31 cellular contexts compared by ENCODE assay signal in the genomic region with DNA sequence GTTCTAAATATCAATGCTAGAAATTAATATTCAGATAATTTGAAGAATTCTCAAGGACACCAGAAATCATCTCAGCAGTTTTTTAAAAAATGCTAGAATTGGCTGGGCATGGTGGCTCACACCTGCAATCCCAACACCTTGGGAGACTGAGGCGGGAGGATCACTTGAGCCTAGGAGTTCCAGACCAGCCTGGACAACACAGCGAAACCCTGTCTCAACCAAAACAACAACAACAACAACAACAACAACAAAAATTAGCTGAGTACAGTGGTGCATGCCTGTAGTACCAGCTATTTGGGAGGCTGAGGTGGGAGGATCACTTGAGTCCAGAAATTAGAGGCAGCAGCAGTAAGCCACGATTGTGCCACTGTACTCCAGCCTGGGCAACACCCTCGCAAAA. TPM values are rescaled to one million over a fixed set of nuclear protein-coding genes. Genes with fewer than 3 reads are reported as not detected.
"Had no signal": no experiment of that assay in that cellular context is flagged by ENCODE, and none has a peak within 500 bp of the region (broad histone marks: within the 10 kb centered on the region; RNA-seq: fewer than 3 reads in every experiment).

No MANE protein-coding gene starts in this region.

- H3K36me3 ChIP-seq: thyroid gland, transverse colon, uterus, vagina had no signal

- H3K4me3 ChIP-seq: stomach, suprapubic skin, testis, thoracic aorta, thyroid gland, tibial artery, tibial nerve, transverse colon, upper lobe of left lung, upper lobe of right lung, uterus, vagina had no signal

- H3K4me3 Mint-ChIP-seq: stimulated activated effector memory CD8-positive, alpha-beta T cell treated with anti-CD3 and anti-CD28 coated beads, Interleukin-12 subunit alpha, Interleukin-12 subunit beta, amount 100 ng/mL, for 72 hours; stimulated activated memory B cell treated with anti-CD40 and anti-IgM and Interleukin-4, amounts not matched to agents 10 μg/mL and 1 μg/mL and 100 μg/mL, for 72 hours; stimulated activated naive B cell treated with anti-CD40 and anti-IgM and Interleukin-4, amounts not matched to agents 10 μg/mL and 1 μg/mL and 100 μg/mL, for 72 hours; stimulated activated naive CD8-positive, alpha-beta T cell treated with anti-CD3 and anti-CD28 coated beads, Interleukin-15, amount 100 ng/mL, for 72 hours; stimulated activated naive CD8-positive, alpha-beta T cell treated with anti-CD3 and anti-CD28 coated beads, Interleukin-15, Interleukin-2, amounts not matched to agents 100 ng/mL and 50 ng/mL, for 24 hours; type B pancreatic cell had no signal

- H3K27me3 Mint-ChIP-seq: stimulated activated memory B cell treated with anti-CD40 and anti-IgM and Interleukin-4, amounts not matched to agents 10 μg/mL and 1 μg/mL and 100 μg/mL, for 72 hours; stimulated activated naive B cell treated with anti-CD40 and anti-IgM and Interleukin-4, amounts not matched to agents 10 μg/mL and 1 μg/mL and 100 μg/mL, for 72 hours; stimulated activated naive CD8-positive, alpha-beta T cell treated with anti-CD3 and anti-CD28 coated beads, Interleukin-15, amount 100 ng/mL, for 72 hours; stimulated activated naive CD8-positive, alpha-beta T cell treated with anti-CD3 and anti-CD28 coated beads, Interleukin-15, Interleukin-2, amounts not matched to agents 100 ng/mL and 50 ng/mL, for 24 hours; type B pancreatic cell had no signal

- H3K9me3 Mint-ChIP-seq: stimulated activated effector memory CD8-positive, alpha-beta T cell treated with anti-CD3 and anti-CD28 coated beads, Interleukin-12 subunit alpha, Interleukin-12 subunit beta, amount 100 ng/mL, for 72 hours; stimulated activated memory B cell treated with anti-CD40 and anti-IgM and Interleukin-4, amounts not matched to agents 10 μg/mL and 1 μg/mL and 100 μg/mL, for 72 hours; stimulated activated naive B cell treated with anti-CD40 and anti-IgM and Interleukin-4, amounts not matched to agents 10 μg/mL and 1 μg/mL and 100 μg/mL, for 72 hours; stimulated activated naive CD8-positive, alpha-beta T cell treated with anti-CD3 and anti-CD28 coated beads, Interleukin-15, amount 100 ng/mL, for 72 hours; stimulated activated naive CD8-positive, alpha-beta T cell treated with anti-CD3 and anti-CD28 coated beads, Interleukin-15, Interleukin-2, amounts not matched to agents 100 ng/mL and 50 ng/mL, for 24 hours; type B pancreatic cell had no signal

- H3K27me3 ChIP-seq: stomach, suprapubic skin, testis, thyroid gland, tibial artery, tibial nerve, transverse colon, upper lobe of left lung, upper lobe of right lung, uterus, vagina had no signal

- H3K9me3 ChIP-seq: stomach, suprapubic skin, testis, thoracic aorta, thyroid gland, tibial artery, tibial nerve, transverse colon, upper lobe of left lung, upper lobe of right lung, uterus, vagina had no signal

- H3K27ac Mint-ChIP-seq: stimulated activated effector memory CD8-positive, alpha-beta T cell treated with anti-CD3 and anti-CD28 coated beads, Interleukin-12 subunit alpha, Interleukin-12 subunit beta, amount 100 ng/mL, for 72 hours; stimulated activated memory B cell treated with anti-CD40 and anti-IgM and Interleukin-4, amounts not matched to agents 10 μg/mL and 1 μg/mL and 100 μg/mL, for 72 hours; stimulated activated naive B cell treated with anti-CD40 and anti-IgM and Interleukin-4, amounts not matched to agents 10 μg/mL and 1 μg/mL and 100 μg/mL, for 72 hours; stimulated activated naive CD8-positive, alpha-beta T cell treated with anti-CD3 and anti-CD28 coated beads, Interleukin-15, Interleukin-2, amounts not matched to agents 100 ng/mL and 50 ng/mL, for 24 hours; type B pancreatic cell had no signal

- H3K27ac ChIP-seq: stomach, suprapubic skin, testis, thoracic aorta, thyroid gland, tibial artery, tibial nerve, transverse colon, upper lobe of left lung, upper lobe of right lung, uterus, vagina had no signal

- H3K4me1 ChIP-seq: uterus had no signal

- FAIRE-seq: urothelium cell line had no signal

- DNase-seq: stimulated activated CD4-positive, alpha-beta T cell treated with anti-CD3 and anti-CD28 coated beads, Interleukin-2, amount 100 ng/mL, for 48 hours; stimulated activated CD4-positive, alpha-beta T cell treated with anti-CD3 and anti-CD28 coated beads, Interleukin-4, amount 100 ng/mL, for 1 hour; stimulated activated CD4-positive, alpha-beta T cell treated with anti-CD3 and anti-CD28 coated beads, Interleukin-4, amount 100 ng/mL, for 24 hours; stimulated activated CD4-positive, alpha-beta T cell treated with anti-CD3 and anti-CD28 coated beads, Interleukin-4, amount 100 ng/mL, for 4 hours; stimulated activated CD8-positive, alpha-beta memory T cell treated with anti-CD3 and anti-CD28 coated beads, Interleukin-4, amount 100 ng/mL, for 48 hours; stimulated activated naive B cell treated with anti-CD40 and anti-IgM and Interleukin-4, amounts not matched to agents 10 μg/mL and 1 μg/mL and 100 μg/mL, for 72 hours; stimulated activated naive CD4-positive, alpha-beta T cell; stimulated activated naive CD4-positive, alpha-beta T cell treated with Interleukin-2 at 50 U/mL for 16 hours; stimulated activated naive CD8-positive, alpha-beta T cell treated with anti-CD3 and anti-CD28 coated beads, Interleukin-15, amount 100 ng/mL, for 72 hours; stimulated activated naive CD8-positive, alpha-beta T cell treated with anti-CD3 and anti-CD28 coated beads, Interleukin-15, Interleukin-2, amounts not matched to agents 100 U/mL and 50 U/mL, for 24 hours; stomach; substantia nigra; testis; thyroid gland; transverse colon; trophoblast cell; upper lobe of left lung; upper lobe of right lung; uterus had no signal

- ATAC-seq: stimulated activated effector memory CD8-positive, alpha-beta T cell treated with anti-CD3 and anti-CD28 coated beads, Interleukin-12 subunit alpha, Interleukin-12 subunit beta, amount 100 ng/mL, for 72 hours; stimulated activated memory B cell treated with anti-CD40 and anti-IgM and Interleukin-4, amounts not matched to agents 10 μg/mL and 1 μg/mL and 100 μg/mL, for 72 hours; stimulated activated naive B cell treated with anti-CD40 and anti-IgM and Interleukin-4, amounts not matched to agents 10 μg/mL and 1 μg/mL and 100 μg/mL, for 72 hours; stimulated activated naive CD8-positive, alpha-beta T cell treated with anti-CD3 and anti-CD28 coated beads, Interleukin-15, amount 100 ng/mL, for 72 hours; stimulated activated naive CD8-positive, alpha-beta T cell treated with anti-CD3 and anti-CD28 coated beads, Interleukin-15, Interleukin-2, amounts not matched to agents 100 U/mL and 50 U/mL, for 24 hours; upper lobe of right lung had no signal

RNA-seq across cellular contexts. Expression of a gene that starts 13.6 kb away (rescaled TPM):
- total RNA-seq: subcutaneous adipose tissue, suprapubic skin, temporal lobe, thoracic aorta, thyroid gland, tibial nerve, transverse colon, upper lobe of right lung had no signal
- polyA plus RNA-seq: stomach had no signal
